ENCODE assay signal across 33 cellular contexts in genomic region chr13:43020794-43021193, GRCh38.
"Had no signal": no experiment of that assay in that cellular context is flagged by ENCODE, and none has a peak within 500 bp of the region (broad histone marks: within the 10 kb centered on the region; RNA-seq: fewer than 3 reads in every experiment).

No MANE protein-coding gene starts in this region.

- DNase-seq: activated B cell treated with CpG ODN at 0.5 μM for 24 hours; activated CD4-positive, alpha-beta T cell treated with anti-CD3 and anti-CD28 coated beads for 48 hours; activated CD4-positive, alpha-beta T cell treated with anti-CD3 and anti-CD28 coated beads, Interleukin-2, amount 50 U/mL, for 1 hour; activated CD4-positive, alpha-beta T cell treated with anti-CD3 and anti-CD28 coated beads, Interleukin-2, amount 50 U/mL, for 48 hours; activated CD8-positive, alpha-beta memory T cell treated with anti-CD3 and anti-CD28 coated beads for 24 hours; activated CD8-positive, alpha-beta T cell treated with anti-CD3 and anti-CD28 coated beads for 36 hours; activated effector memory CD4-positive, alpha-beta T cell treated with Interleukin-2 at 50 U/mL for 16 hours; activated gamma-delta T cell treated with Interleukin-2 at 50 U/mL for 16 hours; activated naive CD4-positive, alpha-beta T cell treated with anti-CD3 and anti-CD28 coated beads, Interleukin-2, amount 50 U/mL, for 16 hours; activated naive CD4-positive, alpha-beta T cell treated with Interleukin-2 at 50 U/mL for 16 hours; activated T-cell treated with anti-CD3 and anti-CD28 coated beads, Interleukin-2, amount 50 U/mL, for 4 hours; amniotic stem cell; anterior cingulate cortex; brain microvascular endothelial cell; dorsolateral prefrontal cortex; effector memory CD4-positive, alpha-beta T cell; endodermal cell; foreskin fibroblast; head of caudate nucleus; T-helper 17 cell; T1000; WERI-Rb-1 had no signal

- H3K4me3 Mint-ChIP-seq: activated CD8-positive, alpha-beta T cell treated with anti-CD3 and anti-CD28 coated beads for 36 hours; activated naive CD8-positive, alpha-beta T cell; activated T-cell treated with anti-CD3 and anti-CD28 coated beads, Interleukin-2, amount 50 U/mL, for 4 hours; activated T-helper 17 cell treated with anti-CD3 and anti-CD28 coated beads, Interleukin-2, amount 50 U/mL, for 72 hours; central memory CD8-positive, alpha-beta T cell; dendritic cell treated with granulocyte-macrophage colony-stimulating factor and Interleukin-4, amounts not matched to agents 40 ng/mL and 50 ng/mL, for 4 days; endodermal cell; T-helper 17 cell; T-helper 2 cell treated with Interferon-gamma antibody and Interleukin-4, amounts not matched to agents 5 μg/mL and 100 μg/mL, for 36 hours had no signal

- H3K27ac Mint-ChIP-seq: activated B cell treated with CpG ODN at 0.5 μM for 24 hours; activated CD8-positive, alpha-beta T cell treated with anti-CD3 and anti-CD28 coated beads for 36 hours; activated naive CD8-positive, alpha-beta T cell; activated T-helper 17 cell treated with anti-CD3 and anti-CD28 coated beads, Interleukin-2, amount 50 U/mL, for 72 hours; dendritic cell treated with granulocyte-macrophage colony-stimulating factor and Interleukin-4, amounts not matched to agents 40 ng/mL and 50 ng/mL, for 4 days; endodermal cell; T-helper 17 cell; T-helper 2 cell treated with Interferon-gamma antibody and Interleukin-4, amounts not matched to agents 5 μg/mL and 100 μg/mL, for 36 hours had no signal

- H3K27me3 ChIP-seq: brain microvascular endothelial cell, dorsolateral prefrontal cortex had no signal

- H3K36me3 ChIP-seq: brain microvascular endothelial cell, WERI-Rb-1 had no signal

- H3K27me3 Mint-ChIP-seq: activated B cell treated with CpG ODN at 0.5 μM for 24 hours; activated CD8-positive, alpha-beta T cell treated with anti-CD3 and anti-CD28 coated beads for 36 hours; activated naive CD8-positive, alpha-beta T cell; activated T-helper 17 cell treated with anti-CD3 and anti-CD28 coated beads, Interleukin-2, amount 50 U/mL, for 72 hours; central memory CD8-positive, alpha-beta T cell; dendritic cell treated with granulocyte-macrophage colony-stimulating factor and Interleukin-4, amounts not matched to agents 40 ng/mL and 50 ng/mL, for 4 days; T-helper 17 cell had no signal

- FAIRE-seq: astrocyte, bronchial epithelial cell, frontal cortex had no signal

- H3K9me3 Mint-ChIP-seq: activated B cell treated with CpG ODN at 0.5 μM for 24 hours; activated CD8-positive, alpha-beta T cell treated with anti-CD3 and anti-CD28 coated beads for 36 hours; activated T-cell treated with anti-CD3 and anti-CD28 coated beads, Interleukin-2, amount 50 U/mL, for 4 hours; activated T-helper 17 cell treated with anti-CD3 and anti-CD28 coated beads, Interleukin-2, amount 50 U/mL, for 72 hours; central memory CD8-positive, alpha-beta T cell; dendritic cell treated with granulocyte-macrophage colony-stimulating factor and Interleukin-4, amounts not matched to agents 40 ng/mL and 50 ng/mL, for 4 days; T-helper 2 cell treated with Interferon-gamma antibody and Interleukin-4, amounts not matched to agents 5 μg/mL and 100 μg/mL, for 36 hours had no signal

- H3K27ac ChIP-seq: brain microvascular endothelial cell, coronary artery, dorsolateral prefrontal cortex, WERI-Rb-1 had no signal

- H3K4me3 ChIP-seq: coronary artery, dorsolateral prefrontal cortex had no signal

- ATAC-seq: activated CD4-positive, CD25-positive, alpha-beta regulatory T cell treated with anti-CD3 and anti-CD28 coated beads, Interleukin-2, amount 50 U/mL, for 24 hours; activated CD8-positive, alpha-beta T cell treated with anti-CD3 and anti-CD28 coated beads for 36 hours; activated T-cell treated with anti-CD3 and anti-CD28 coated beads, Interleukin-2, amount 50 U/mL, for 4 hours; activated T-helper 17 cell treated with anti-CD3 and anti-CD28 coated beads, Interleukin-2, amount 50 U/mL, for 72 hours; esophagus mucosa; T-helper 17 cell had no signal
